In the genomic region with DNA sequence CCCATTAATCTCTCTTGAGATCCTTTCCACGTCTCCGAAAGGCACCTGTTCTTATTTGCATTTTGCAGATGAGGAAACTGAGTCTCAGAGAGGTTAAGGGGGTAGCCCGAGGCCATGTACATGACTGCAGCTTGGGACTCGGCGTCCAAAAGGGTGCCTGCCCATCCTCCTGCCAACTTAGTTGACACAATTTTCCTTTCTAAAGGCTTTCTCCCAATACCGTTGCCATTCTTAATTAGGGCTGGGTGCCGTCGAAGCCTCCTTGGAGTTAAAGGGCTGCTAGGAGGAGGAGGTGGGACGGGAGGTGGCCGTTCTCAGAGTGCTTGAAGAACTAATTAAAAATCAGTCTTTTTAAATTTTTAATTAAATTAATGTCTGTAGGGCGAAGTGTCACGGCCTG, we compare ENCODE assay signal across 8 cellular contexts. TPM values are rescaled to one million over a fixed set of nuclear protein-coding genes. Genes with fewer than 3 reads are reported as not detected.
DNase-seq lines count a peak whose midpoint lies in the region; ATAC-seq and TF ChIP-seq lines count a peak whose summit lies in the region.

No MANE protein-coding gene starts in this region.

- H3K9me3 ChIP-seq in A673 (ENCODE audit: low read depth, low read length, poor library complexity, severe bottlenecking), result no peaks in the 10 kb centered on the region
- no peaks in the 10 kb centered on the region for H3K9me3 ChIP-seq in HUES6 (ENCODE audit: control insufficient read depth, insufficient read depth, low read depth, low read length)
- H3K9me3 ChIP-seq in muscle layer of duodenum (ENCODE audit: control insufficient read depth in 1 of 2, low read length in 2 of 2), result no peaks in the 10 kb centered on the region

- CTCF ChIA-PET in A673 (lab: Charles Lee), result interaction anchor here (0.5 to 1.1 kb wide), 2 partner anchors 9 to 591 kb away, joined by 3 read pairs; partner anchors contain the start of gene FAM50B

- H3K36me3 ChIP-seq in A673 (ENCODE audit: insufficient read depth, low read length, poor library complexity, severe bottlenecking) (no peaks in the 10 kb centered on the region), HUES6 (ENCODE audit: control insufficient read depth, insufficient read depth, low read length) (peaks cover 8% of the 10 kb centered on the region), muscle layer of duodenum (ENCODE audit: control insufficient read depth in 1 of 2, insufficient read depth in 2 of 2, low read length in 2 of 2) (no peaks in the 10 kb centered on the region)

- H3K4me3 ChIP-seq in A673 (ENCODE audit: low read depth, low read length, poor library complexity, severe bottlenecking), result peak overlapping the region; percentile 84
- H3K4me3 ChIP-seq in HUES6 (ENCODE audit: low read depth, low read length), result peak overlapping the region; percentile 97
- H3K4me3 ChIP-seq in cardiac fibroblast (replicated peaks in 1 of 2; ENCODE audit: low read depth in 2 of 2, low read length in 2 of 2), result peak overlapping the region; percentile 42 to 98
- peak overlapping the region; percentile 84 to 89 for H3K4me3 ChIP-seq in muscle layer of duodenum (ENCODE audit: low read depth in 1 of 2, low read length in 2 of 2)

- no TSS peak for BruUV-seq in A673 (replicated peaks; lab: Mats Ljungman, UMichigan)

- H3K27ac ChIP-seq in A673 (ENCODE audit: low read depth, low read length, poor library complexity, severe bottlenecking) (no peak overlapping the region), HUES6 (ENCODE audit: low read depth, low read length) (no peak overlapping the region), muscle layer of duodenum (ENCODE audit: low read length) (no peak overlapping the region)

- DNase-seq in A673 (ENCODE audit: low spot score) (no peak), cardiac fibroblast (ENCODE audit: low read depth in 2 of 2) (no peak), HuH-7.5 (ENCODE audit: low spot score) (no peak), NCI-H82 (lab: John Stamatoyannopoulos, UW) (no peak)

- ATAC-seq in GM18873 (IDR thresholded peaks at IDR 0.05; ENCODE audit: low FRiP score, unreplicated experiment), result no peak
- ATAC-seq in GM18907 (IDR thresholded peaks at IDR 0.05; ENCODE audit: unreplicated experiment), result no peak

- H3K4me1 ChIP-seq in A673 (ENCODE audit: insufficient read depth, low read length, poor library complexity, severe bottlenecking) (peaks cover 13% of the 10 kb centered on the region), HUES6 (ENCODE audit: control insufficient read depth, insufficient read depth, low read length) (peaks cover 13% of the 10 kb centered on the region), muscle layer of duodenum (ENCODE audit: control insufficient read depth in 1 of 2, insufficient read depth in 2 of 2, low read length in 2 of 2) (peaks cover 0 to 19% of the 10 kb centered on the region in 2 donors)

- H3K9ac ChIP-seq in HUES6 (ENCODE audit: low read length), result no peak overlapping the region

- POLR2A ChIA-PET in A673 (lab: Charles Lee; ENCODE audit: low non-redundant PET), result no interaction called here

- TF ChIP-seq CTCF in A673 (conservative IDR thresholded peaks at IDR 0.05; ENCODE audit: low read depth, low read length), result no peak
- TF ChIP-seq CTCF in cardiac fibroblast (IDR thresholded peaks at IDR 0.05; ENCODE audit: low read depth, low read length), result no peak

- intact Hi-C loops in A673 (cut with micrococcal nuclease; ENCODE audit: unreplicated experiment), result loop anchor here (10.0 kb wide), 1 partner anchor 103 kb away; the partner anchor contains the start of gene TUBB2A

- H3K27me3 ChIP-seq in A673 (replicated peaks; ENCODE audit: insufficient read depth, low read depth, low read length, poor library complexity) (no peaks in the 10 kb centered on the region), HUES6 (ENCODE audit: control insufficient read depth, insufficient read depth, low read length) (no peaks in the 10 kb centered on the region), muscle layer of duodenum (ENCODE audit: low read depth, low read length) (no peaks in the 10 kb centered on the region)

RNA-seq across cellular contexts. Expression of gene PSMG4, which starts 0.5 kb away (rescaled TPM):
- 34.4 and 40.8 TPM in 2 replicates for total RNA-seq in A673 (2021)

RNA-seq across cellular contexts. Expression of gene TUBB2B, which starts 30.7 kb away (rescaled TPM):
- total RNA-seq in A673 (2021), result 144 and 158 TPM in 2 replicates
